ENCODE assay signal across 8 cellular contexts in genomic region chr11:46121724-46122477, GRCh38. TPM values are rescaled to one million over a fixed set of nuclear protein-coding genes. Genes with fewer than 3 reads are reported as not detected.
DNase-seq lines count a peak whose midpoint lies in the region; ATAC-seq and TF ChIP-seq lines count a peak whose summit lies in the region.

No MANE protein-coding gene starts in this region.

- peak overlapping the region; percentile 92 for H3K9ac ChIP-seq in Karpas-422 (ENCODE audit: low read length)

- H3K27me3 Mint-ChIP-seq in neural crest cell (ENCODE audit: low read depth) = no peaks in the 10 kb centered on the region

- peaks cover 40% of the 10 kb centered on the region for H3K4me1 Mint-ChIP-seq in neural crest cell

- peaks cover 28% of the 10 kb centered on the region for H3F3A ChIP-seq in DOHH2 (ENCODE audit: control insufficient read depth, insufficient read depth)

- H3K4me2 ChIP-seq in DOHH2 (ENCODE audit: low read length) = peak overlapping the region; percentile 71
- peak overlapping the region; percentile 99 for H3K4me2 ChIP-seq in Karpas-422 (ENCODE audit: low read depth, low read length, poor library complexity, severe bottlenecking)

- peaks cover 35% of the 10 kb centered on the region for H3K79me2 ChIP-seq in DOHH2 (ENCODE audit: control insufficient read depth, low read length)
- H3K79me2 ChIP-seq in Karpas-422 (ENCODE audit: low read length) = peaks cover 37% of the 10 kb centered on the region

- H3K27me3 ChIP-seq in DOHH2 (ENCODE audit: control insufficient read depth, low read length) (no peaks in the 10 kb centered on the region), Karpas-422 (ENCODE audit: low read length) (no peaks in the 10 kb centered on the region), stomach (no peaks in the 10 kb centered on the region)

- peak overlapping the region; percentile 96 for H3K27ac Mint-ChIP-seq in neural crest cell (ENCODE audit: unreplicated experiment)

- no peaks in the 10 kb centered on the region for H3K9me2 ChIP-seq in DOHH2 (replicated peaks; ENCODE audit: control insufficient read depth, low read length)
- H3K9me2 ChIP-seq in Karpas-422 (replicated peaks; ENCODE audit: insufficient read depth, low read length) = no peaks in the 10 kb centered on the region

- H3K36me3 ChIP-seq in DOHH2 (ENCODE audit: control insufficient read depth, low read length) = peaks cover 3% of the 10 kb centered on the region; the same call in 1 of the 2 replicates
- no peaks in the 10 kb centered on the region for H3K36me3 ChIP-seq in Karpas-422 (ENCODE audit: insufficient read depth, low read length)
- no peaks in the 10 kb centered on the region for H3K36me3 ChIP-seq in stomach

- ATAC-seq in GM21825 (IDR thresholded peaks at IDR 0.05; ENCODE audit: unreplicated experiment) = peak; percentile 41

- H3K27ac ChIP-seq in DOHH2 (ENCODE audit: low read depth, low read length) (peak overlapping the region; percentile 81), Karpas-422 (ENCODE audit: low read length) (peak overlapping the region; percentile 88), RWPE1 (peak overlapping the region; percentile 99), stomach (peak overlapping the region; percentile 91 to 99 (median 93))

- no peak for TF ChIP-seq CTCF in DOHH2 (IDR thresholded peaks at IDR 0.05; ENCODE audit: low read depth, low read length, poor library complexity, severe bottlenecking)
- no peak for TF ChIP-seq CTCF in RWPE1 (conservative IDR thresholded peaks at IDR 0.05; ENCODE audit: low read depth)
- TF ChIP-seq CTCF in neural crest cell (conservative IDR thresholded peaks at IDR 0.05) = no peak
- TF ChIP-seq CTCF in stomach (IDR thresholded peaks at IDR 0.05) = no peak

- intact Hi-C loops in stomach (cut with DNase I; ENCODE audit: low total_unique reads) = no loop called here

- H3K4me3 ChIP-seq in DOHH2 (ENCODE audit: low read length) (peak overlapping the region; percentile 70), Karpas-422 (ENCODE audit: low read length) (peak overlapping the region; percentile 96), stomach (peak overlapping the region; percentile 82 to 98 (median 89))

- TF ChIP-seq POLR2A in stomach (IDR thresholded peaks at IDR 0.05) = no peak

- TF ChIP-seq EP300 in stomach (IDR thresholded peaks at IDR 0.05) = no peak

- H3K4me1 ChIP-seq in DOHH2 (ENCODE audit: control insufficient read depth, low read length) (peaks cover 24% of the 10 kb centered on the region), Karpas-422 (ENCODE audit: low read length) (peaks cover 43% of the 10 kb centered on the region), stomach (peaks cover 3 to 36% (median 24%) of the 10 kb centered on the region in 4 donors)

- WGBS in stomach, 5 donors = 1% methylated on average over 48 to 74 of the region's 74 CpGs

- peaks cover 3% of the 10 kb centered on the region for H3K36me3 Mint-ChIP-seq in neural crest cell (ENCODE audit: low read depth)

- POLR2A ChIA-PET in RWPE1 (lab: Yijun Ruan, JAX; ENCODE audit: low non-redundant PET) = interaction anchor here (0.5 to 0.6 kb wide), 2 partner anchors 111 to 121 kb away, joined by 3 to 4 read pairs; no protein-coding TSS in a partner anchor

- H3K9me3 Mint-ChIP-seq in neural crest cell = no peaks in the 10 kb centered on the region

- peak overlapping the region; percentile 95 for H3K4me3 Mint-ChIP-seq in neural crest cell

- DNase-seq in Karpas-422 (peak; percentile 96), RWPE1 (ENCODE audit: low spot score) (peak; percentile 63), fibroblast of the conjunctiva (ENCODE audit: low read depth) (peak; percentile 82), neural crest cell (ENCODE audit: low read depth, low spot score) (peak; percentile 64), stomach (peak; percentile 82)
- DNase-seq in activated effector memory CD4-positive, alpha-beta T cell treated with Interleukin-2 at 50 U/mL for 16 hours = peak; percentile 68

- 0 out of 2 replicates have a peak overlapping the region, but pooled peaks have one; percentile 48 for H2AFZ ChIP-seq in Karpas-422 (ENCODE audit: low read length)

- no peaks in the 10 kb centered on the region for H4K20me1 ChIP-seq in DOHH2 (ENCODE audit: control insufficient read depth, insufficient read depth, low read depth, low read length)
- no peaks in the 10 kb centered on the region for H4K20me1 ChIP-seq in Karpas-422 (ENCODE audit: insufficient read depth, low read depth, low read length)

- CTCF ChIA-PET in RWPE1 (lab: Yijun Ruan, JAX) = no interaction called here

- no peaks in the 10 kb centered on the region for H3K9me3 ChIP-seq in DOHH2 (ENCODE audit: control insufficient read depth, insufficient read depth, low read length)
- H3K9me3 ChIP-seq in Karpas-422 (ENCODE audit: low read length) = no peaks in the 10 kb centered on the region
- H3K9me3 ChIP-seq in stomach = no peaks in the 10 kb centered on the region

RNA-seq across cellular contexts. Expression of gene PHF21A, which starts 0.6 kb away (rescaled TPM):
- 33.0 and 51.7 TPM in 2 replicates for total RNA-seq in Karpas-422 (2014; rRNA removed; shearing (Covaris generic); ENCODE audit: low replicate concordance)
- total RNA-seq in neural crest cell = 56.5 and 57.7 TPM in 2 replicates
- 10 to 100 TPM in 4 of 5 donors, 1 to 10 TPM in 1; 6.1 to 67.0 (median 22.2) TPM for total RNA-seq in stomach
- polyA plus RNA-seq in stomach = 10 to 100 TPM; 10.1 to 15.1 (median 11.9) TPM

Comparison
In these comparisons a context has a peak if more than half of its experiments do, and no peak if none do; other contexts are left out.
1. Peak in every context shown above with its lines: DNase-seq, ATAC-seq, H3K4me3 ChIP-seq and H3K27ac ChIP-seq.